In the genomic region with DNA sequence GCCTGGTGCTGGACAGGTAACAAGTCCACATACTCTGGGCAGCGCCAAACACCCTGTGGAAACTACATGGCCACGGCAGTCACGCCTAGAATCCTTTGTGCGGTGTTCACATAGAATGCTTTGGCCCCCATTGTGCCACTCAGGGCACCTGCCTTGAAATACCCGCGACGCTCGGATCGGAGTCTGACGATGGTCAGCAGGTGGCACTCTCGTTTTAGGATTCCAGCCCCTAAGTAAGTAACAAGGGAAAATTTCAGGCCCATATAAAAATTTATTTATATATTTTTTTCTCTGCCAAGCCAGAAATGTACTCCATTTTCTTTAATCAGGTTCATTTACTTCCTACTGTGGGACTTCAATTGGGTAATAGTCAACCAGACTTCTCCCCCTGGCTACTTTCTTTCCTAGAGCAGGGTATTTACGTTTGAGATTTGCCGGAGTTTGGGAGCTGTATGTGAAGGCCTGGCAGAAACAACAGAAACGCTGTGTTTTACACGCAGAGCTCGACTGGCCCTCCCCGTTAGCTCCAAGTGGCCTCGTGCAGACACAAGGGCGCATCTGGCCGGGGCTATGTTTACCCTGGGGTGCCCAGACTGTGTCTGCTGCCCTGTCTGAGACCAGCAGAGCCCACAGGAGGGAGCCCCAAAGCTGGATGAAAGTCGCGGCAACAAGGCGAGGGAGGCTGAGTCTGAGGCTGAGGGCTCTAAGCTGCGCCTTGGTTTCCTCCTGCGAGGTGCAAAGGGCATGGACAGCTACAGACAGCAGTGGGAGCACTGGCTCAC, we compare ENCODE assay signal across 7 cellular contexts. TPM values are rescaled to one million over a fixed set of nuclear protein-coding genes. Genes with fewer than 3 reads are reported as not detected.
DNase-seq lines count a peak whose midpoint lies in the region.

No MANE protein-coding gene starts in this region.

- DNase-seq in HCEC 1CT (peak; percentile 71), NCI-H510A treated with DMSO at 0.1 percent for 48 hours (lab: John Stamatoyannopoulos, UW) (peak; percentile 90), dermis blood vessel endothelial cell (peak; percentile 93), left kidney (ENCODE audit: low read depth, low spot score) (peak; percentile 93), superior temporal gyrus (ENCODE audit: extremely low spot score) (peak; percentile 93), GM19238 (ENCODE audit: insufficient read length, low spot score) (no peak), cortex of kidney (lab: John Stamatoyannopoulos, UW) (no peak)

RNA-seq across cellular contexts. Expression of a gene that starts 41.6 kb away (rescaled TPM):
- total RNA-seq in dermis blood vessel endothelial cell, result not detected in 2 replicates

Comparison
In these comparisons a context has a peak if more than half of its experiments do, and no peak if none do; other contexts are left out.
1. DNase-seq: peak in HCEC 1CT (single experiment), NCI-H510A treated with DMSO at 0.1 percent for 48 hours (single experiment), dermis blood vessel endothelial cell (single experiment), left kidney (single experiment) and superior temporal gyrus (single experiment); none in GM19238 (single experiment) and cortex of kidney (single experiment).